Comparison of ENCODE assay signal across 19 cellular contexts in the genomic region with DNA sequence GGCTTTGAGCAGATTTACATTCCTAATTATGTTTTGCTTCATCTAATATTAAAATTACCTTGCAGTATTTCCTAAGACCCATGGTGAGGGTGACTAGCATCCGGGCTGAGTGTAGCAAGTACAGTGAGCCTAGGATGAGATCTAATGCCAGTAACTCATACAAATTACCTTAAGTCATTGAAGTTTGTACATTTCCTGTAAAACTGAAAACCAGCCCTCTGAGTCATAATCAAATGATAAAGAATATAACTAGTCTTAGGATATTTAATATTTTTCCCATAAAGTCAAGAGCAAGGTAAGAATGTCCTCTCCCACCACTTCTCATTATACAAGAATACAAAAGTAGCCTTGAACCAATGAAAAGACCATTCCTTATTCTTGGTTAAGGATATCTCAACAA. TPM values are rescaled to one million over a fixed set of nuclear protein-coding genes. Genes with fewer than 3 reads are reported as not detected.
DNase-seq lines count a peak whose midpoint lies in the region; ATAC-seq, FAIRE-seq and TF ChIP-seq lines count a peak whose summit lies in the region.
"Had no signal": no experiment of that assay in that cellular context is flagged by ENCODE, and none has a peak within 500 bp of the region (broad histone marks: within the 10 kb centered on the region; RNA-seq: fewer than 3 reads in every experiment).

No MANE protein-coding gene starts in this region.

- H3K36me3 ChIP-seq in MG63 (no peaks in the 10 kb centered on the region), bronchial epithelial cell (ENCODE audit: control insufficient read depth, insufficient read depth, low read length) (no peaks in the 10 kb centered on the region)
- H3K36me3 ChIP-seq: BLaER1 treated with 17β-estradiol and CSF1 and Interleukin-3, amounts not matched to agents 10 nM and 100 nM had no signal

- no peaks in the 10 kb centered on the region for H3K27me3 ChIP-seq in MG63
- H3K27me3 ChIP-seq in bronchial epithelial cell (ENCODE audit: control insufficient read depth, insufficient read depth, low read length): no peaks in the 10 kb centered on the region
- H3K27me3 ChIP-seq: BLaER1 treated with 17β-estradiol and CSF1 and Interleukin-3, amounts not matched to agents 10 nM and 100 nM had no signal

- DNase-seq in GM19239 (ENCODE audit: insufficient read length, low spot score) (no peak), MG63 (peak; percentile 2), bronchial epithelial cell (ENCODE audit: low read depth) (peak; percentile 51), fibroblast of pulmonary artery (ENCODE audit: low read depth) (peak; percentile 45), RCC 7860 (ENCODE audit: low spot score) (no peak), SW480 (ENCODE audit: low spot score) (no peak)
- DNase-seq in activated effector memory CD4-positive, alpha-beta T cell treated with Interleukin-2 at 50 U/mL for 16 hours: no peak
- DNase-seq: CD8-positive, alpha-beta memory T cell; DMS79 treated with DMSO at 0.1 percent for 48 hours; KG1; MM.1S; NCI-H1092 treated with DMSO at 0.1 percent for 48 hours; NCI-H524; SHP77 had no signal

- TF ChIP-seq CTCF in bronchial epithelial cell (IDR thresholded peaks at IDR 0.05; ENCODE audit: insufficient read depth, low read length, severe bottlenecking): no peak
- TF ChIP-seq CTCF in fibroblast of pulmonary artery (IDR thresholded peaks at IDR 0.05; ENCODE audit: low read length, missing control alignments): no peak

- no peak for ATAC-seq in HG03097 (IDR thresholded peaks at IDR 0.05; ENCODE audit: low FRiP score, unreplicated experiment)
- ATAC-seq: GM12878 had no signal

- FAIRE-seq in GM19239 (lab: Jason Lieb, UNC) (peak; percentile 33), bronchial epithelial cell (lab: Jason Lieb, UNC) (no peak), RCC 7860 (lab: Jason Lieb, UNC) (no peak)
- FAIRE-seq: A204.1, D721Med, GM12878 had no signal

- H3K9me3 ChIP-seq in MG63: no peaks in the 10 kb centered on the region

- H3K4me3 ChIP-seq in MG63: no peak overlapping the region
- H3K4me3 ChIP-seq in bronchial epithelial cell (ENCODE audit: low read depth, low read length): no peak overlapping the region
- no peak overlapping the region for H3K4me3 ChIP-seq in fibroblast of pulmonary artery (replicated peaks; ENCODE audit: low read depth, low read length)
- H3K4me3 ChIP-seq: BLaER1 treated with 17β-estradiol and CSF1 and Interleukin-3, amounts not matched to agents 10 nM and 100 nM; GM12878 had no signal

RNA-seq across cellular contexts. Expression of a gene that starts 54.8 kb away (rescaled TPM):
- total RNA-seq in MG63 (2014; rRNA removed; shearing (Covaris generic); ENCODE audit: low replicate concordance): not detected in 2 replicates
- total RNA-seq in bronchial epithelial cell: not detected in 2 replicates
- total RNA-seq: CD8-positive, alpha-beta memory T cell had no signal

Comparison
In these comparisons a context has a peak if more than half of its experiments do, and no peak if none do; other contexts are left out.
1. DNase-seq: peak in MG63 (single experiment), bronchial epithelial cell (single experiment) and fibroblast of pulmonary artery (single experiment); none in GM19239 (single experiment), activated effector memory CD4-positive, alpha-beta T cell treated with Interleukin-2 at 50 U/mL for 16 hours (single experiment), RCC 7860 (single experiment) and SW480 (single experiment).